9 cellular contexts compared by ENCODE assay signal in the genomic region with DNA sequence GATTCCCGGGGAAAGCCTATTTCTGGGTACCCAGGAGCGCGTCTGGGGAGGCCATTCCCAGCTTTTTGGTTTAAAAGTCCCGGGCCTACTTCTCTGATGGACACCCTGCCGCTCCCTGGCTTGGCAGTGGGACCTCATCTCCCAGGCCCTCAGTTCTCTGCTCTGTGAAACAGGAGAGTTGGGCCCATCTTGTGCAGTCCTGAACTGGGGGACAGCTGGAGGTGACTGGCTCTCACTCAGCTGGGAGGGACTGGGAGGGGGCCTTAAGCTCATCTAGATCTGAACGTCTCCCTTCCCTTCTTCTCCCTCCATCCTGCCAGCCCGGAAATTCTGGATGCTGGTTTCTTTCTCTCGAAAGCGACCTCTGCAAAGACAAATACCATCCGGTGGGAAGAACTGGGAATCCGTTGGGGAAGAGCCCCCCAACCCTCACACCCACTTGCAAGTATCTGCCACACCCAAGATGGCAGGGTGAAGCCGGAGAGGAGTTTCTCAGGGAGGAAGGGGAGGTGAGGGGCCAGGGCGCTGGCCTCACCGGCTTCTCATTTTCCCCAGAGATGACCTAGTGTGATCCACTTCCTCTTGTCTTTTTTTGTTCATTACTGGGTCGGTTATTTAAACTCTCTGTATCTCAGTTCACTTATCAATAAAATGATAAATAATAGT. TPM values are rescaled to one million over a fixed set of nuclear protein-coding genes. Genes with fewer than 3 reads are reported as not detected.
DNase-seq lines count a peak whose midpoint lies in the region; FAIRE-seq and TF ChIP-seq lines count a peak whose summit lies in the region.
"Had no signal": no experiment of that assay in that cellular context is flagged by ENCODE, and none has a peak within 500 bp of the region (broad histone marks: within the 10 kb centered on the region; RNA-seq: fewer than 3 reads in every experiment).

No MANE protein-coding gene starts in this region.

- no peaks in the 10 kb centered on the region for H3K27me3 ChIP-seq in CD4-positive, alpha-beta memory T cell (ENCODE audit: insufficient read depth, low read length)
- H3K27me3 ChIP-seq in OCI-LY3 (ENCODE audit: low read depth, low read length) (peaks cover 10% of the 10 kb centered on the region; the same call in 1 of the 2 replicates), trophoblast cell (ENCODE audit: insufficient read depth, low read length) (peaks cover 3% of the 10 kb centered on the region)

- no peak overlapping the region for H2BK120ac ChIP-seq in trophoblast cell (ENCODE audit: insufficient read depth, low read length, poor library complexity)

- no peak overlapping the region for H3K4me3 ChIP-seq in CD4-positive, alpha-beta memory T cell (ENCODE audit: low read length in 2 of 2)
- no peak overlapping the region for H3K4me3 ChIP-seq in OCI-LY3 (ENCODE audit: low read length)
- H3K4me3 ChIP-seq in fibroblast of mammary gland (ENCODE audit: control insufficient read depth, low read depth, low read length), result peak overlapping the region; percentile 71
- H3K4me3 ChIP-seq in trophoblast cell (ENCODE audit: low read depth, low read length), result peak overlapping the region; percentile 79

- H3K79me2 ChIP-seq in OCI-LY3 (ENCODE audit: low read length) (no peaks in the 10 kb centered on the region), trophoblast cell (ENCODE audit: control insufficient read depth, insufficient read depth, low read length, poor library complexity) (peaks cover 18% of the 10 kb centered on the region)

- no peaks in the 10 kb centered on the region for H3K9me3 ChIP-seq in CD4-positive, alpha-beta memory T cell (ENCODE audit: control insufficient read depth in 1 of 2, low read length in 2 of 2)
- H3K9me3 ChIP-seq in OCI-LY3 (ENCODE audit: insufficient read depth, low read length) (no peaks in the 10 kb centered on the region), trophoblast cell (ENCODE audit: insufficient read depth, low read depth, low read length) (no peaks in the 10 kb centered on the region)

- H3K27me3 Mint-ChIP-seq in CD4-positive, alpha-beta memory T cell, result peaks cover 0 to 2% of the 10 kb centered on the region in 2 donors

- peaks cover 32% of the 10 kb centered on the region for H3K4me1 ChIP-seq in CD4-positive, alpha-beta memory T cell (ENCODE audit: insufficient read depth, low read length)
- H3K4me1 ChIP-seq in OCI-LY3 (ENCODE audit: low read length) (peaks cover 32% of the 10 kb centered on the region), trophoblast cell (ENCODE audit: control insufficient read depth in 1 of 2, insufficient read depth in 2 of 2, low read length in 2 of 2) (peaks cover 11 to 25% of the 10 kb centered on the region in 2 experiments)

- no peaks in the 10 kb centered on the region for H3K36me3 ChIP-seq in CD4-positive, alpha-beta memory T cell (ENCODE audit: insufficient read depth, low read length)
- H3K36me3 ChIP-seq in OCI-LY3 (replicated peaks; ENCODE audit: low read depth, low read length) (no peaks in the 10 kb centered on the region), trophoblast cell (ENCODE audit: control insufficient read depth in 1 of 2, insufficient read depth in 2 of 2, low read length in 2 of 2) (no peaks in the 10 kb centered on the region)

- intact Hi-C loops in CD4-positive, alpha-beta memory T cell (cut with micrococcal nuclease), result loop anchor here (5.0 kb wide), 2 partner anchors 72 to 167 kb away; no protein-coding TSS in a partner anchor

- H4K91ac ChIP-seq in trophoblast cell (ENCODE audit: low read depth, low read length), result peak overlapping the region; percentile 96

- H2BK12ac ChIP-seq in trophoblast cell (ENCODE audit: low read length), result no peak overlapping the region

- H3K9ac ChIP-seq in OCI-LY3 (ENCODE audit: low read length) (no peak overlapping the region), trophoblast cell (ENCODE audit: low read length) (no peak overlapping the region)

- no peak for FAIRE-seq in H54 (lab: Jason Lieb, UNC)

- H4K20me1 ChIP-seq in OCI-LY3 (ENCODE audit: insufficient read depth, low read length), result no peaks in the 10 kb centered on the region

- no peak for DNase-seq in CD4-positive, alpha-beta memory T cell
- no peak for DNase-seq in fibroblast of mammary gland (ENCODE audit: low read depth)
- DNase-seq in trophoblast cell, result no peak
- no peak for DNase-seq in dermis blood vessel endothelial cell
- DNase-seq in stimulated activated naive CD4-positive, alpha-beta T cell (lab: John Stamatoyannopoulos, UW), result no peak
- DNase-seq in H54 (ENCODE audit: insufficient read length, low spot score), result no peak
- no peak for DNase-seq in amniotic stem cell (lab: John Stamatoyannopoulos, UW)
- DNase-seq: midbrain had no signal

- H2BK5ac ChIP-seq in trophoblast cell (ENCODE audit: low read depth, low read length, poor library complexity), result peak overlapping the region; percentile 32

- H2AFZ ChIP-seq in OCI-LY3 (ENCODE audit: low read depth, low read length) (no peak overlapping the region), trophoblast cell (ENCODE audit: insufficient read depth, low read length, poor library complexity) (no peak overlapping the region)

- H3K36me3 Mint-ChIP-seq in CD4-positive, alpha-beta memory T cell, result no peaks in the 10 kb centered on the region

- H3K27ac Mint-ChIP-seq in CD4-positive, alpha-beta memory T cell, result peak overlapping the region in 5 of 7 donors; percentile 17 to 43 (median 27)

- peak overlapping the region; percentile 20 to 74 (median 68) for H3K4me3 Mint-ChIP-seq in CD4-positive, alpha-beta memory T cell

- H4K12ac ChIP-seq in trophoblast cell (ENCODE audit: low read depth, low read length), result no peak overlapping the region

- peak overlapping the region; percentile 97 for H4K8ac ChIP-seq in trophoblast cell (ENCODE audit: low read depth, low read length)

- peaks cover 29% of the 10 kb centered on the region for H3K79me1 ChIP-seq in trophoblast cell (ENCODE audit: low read length)

- H3K18ac ChIP-seq in trophoblast cell (ENCODE audit: low read length), result peak overlapping the region; percentile 98

- TF ChIP-seq CTCF in OCI-LY3 (IDR thresholded peaks at IDR 0.05; ENCODE audit: low read depth, low read length) (no peak), fibroblast of mammary gland (conservative IDR thresholded peaks at IDR 0.05; ENCODE audit: control insufficient read depth, insufficient read depth, low read depth, low read length) (no peak)

- H3K9me3 Mint-ChIP-seq in CD4-positive, alpha-beta memory T cell, result no peaks in the 10 kb centered on the region

- no peak overlapping the region for H3K23ac ChIP-seq in trophoblast cell (ENCODE audit: low read length)

- H3K14ac ChIP-seq in trophoblast cell (ENCODE audit: low read length), result peak overlapping the region; percentile 36

- H3K4me2 ChIP-seq in OCI-LY3 (ENCODE audit: low read length) (peak overlapping the region; percentile 85; the same call in 1 of the 2 replicates), trophoblast cell (ENCODE audit: low read length) (peak overlapping the region; percentile 90)

- peak overlapping the region; percentile 87 for H2AK5ac ChIP-seq in trophoblast cell (ENCODE audit: low read length)

- peaks cover 19 to 49% (median 33%) of the 10 kb centered on the region in 4 donors for H3K4me1 Mint-ChIP-seq in CD4-positive, alpha-beta memory T cell

- TF ChIP-seq POLR2A in H54 (IDR thresholded peaks at IDR 0.05; ENCODE audit: low read depth, low read length), result no peak

- H3K4ac ChIP-seq in trophoblast cell (ENCODE audit: low read depth, low read length), result peak overlapping the region; percentile 93

- H3K27ac ChIP-seq in CD4-positive, alpha-beta memory T cell (ENCODE audit: low read depth, low read length), result no peak overlapping the region
- H3K27ac ChIP-seq in OCI-LY3 (ENCODE audit: low read length) (no peak overlapping the region), trophoblast cell (ENCODE audit: low read depth, low read length) (no peak overlapping the region)

- POLR2A ChIA-PET in CD4-positive, alpha-beta memory T cell (lab: Charles Lee; ENCODE audit: partially characterized antibody), result interaction anchor here (1.6 to 2.6 kb wide), 2 partner anchors 9 to 136 kb away, joined by 4 to 6 read pairs; no protein-coding TSS in a partner anchor

- no CpG with 5 or more reads among the region's 15 CpGs for WGBS in trophoblast cell (ENCODE audit: extremely low coverage, insufficient coverage, insufficient read length)

- CTCF ChIA-PET in CD4-positive, alpha-beta memory T cell (lab: Charles Lee; ENCODE audit: partially characterized antibody), result no interaction called here

RNA-seq across cellular contexts. Expression of gene RIN3, which starts 1.4 kb away (rescaled TPM):
- total RNA-seq in CD4-positive, alpha-beta memory T cell, result 10 to 100 TPM; 66.9 to 74.9 TPM
- polyA plus RNA-seq in CD4-positive, alpha-beta memory T cell, result 10 to 100 TPM in 1 of 2 donors, 1 to 10 TPM in 1; 4.0 to 25.0 TPM
- 34.8 and 36.0 TPM in 2 replicates for polyA plus RNA-seq in trophoblast cell (2013)
- total RNA-seq in dermis blood vessel endothelial cell, result 7.7 and 11.1 TPM in 2 replicates

Comparison
In these comparisons a context has a peak if more than half of its experiments do, and no peak if none do; other contexts are left out.
1. H3K4me3 ChIP-seq: peak in fibroblast of mammary gland (single experiment) and trophoblast cell (single experiment); none in CD4-positive, alpha-beta memory T cell (0 of 2) and OCI-LY3 (single experiment).